Comparison of ENCODE assay signal across 16 cellular contexts in genomic region chr2:130765464-130765863, GRCh38. TPM values are rescaled to one million over a fixed set of nuclear protein-coding genes. Genes with fewer than 3 reads are reported as not detected.
DNase-seq lines count a peak whose midpoint lies in the region; ATAC-seq and TF ChIP-seq lines count a peak whose summit lies in the region.
"Had no signal": no experiment of that assay in that cellular context is flagged by ENCODE, and none has a peak within 500 bp of the region (broad histone marks: within the 10 kb centered on the region; RNA-seq: fewer than 3 reads in every experiment).

No MANE protein-coding gene starts in this region.

- H4K20me1 ChIP-seq in osteoblast (ENCODE audit: insufficient read depth, low read length) (no peaks in the 10 kb centered on the region), PC-3 (ENCODE audit: low read length) (no peaks in the 10 kb centered on the region)

- H3K27ac ChIP-seq in heart left ventricle (no peak overlapping the region), esophagus muscularis mucosa (replicated peaks in 1 of 4) (no peak overlapping the region), osteoblast (ENCODE audit: low read depth, low read length) (no peak overlapping the region), PC-3 (ENCODE audit: low read length) (no peak overlapping the region)
- H3K27ac ChIP-seq: 22Rv1, A549, C4-2B had no signal

- no peak overlapping the region for H2AFZ ChIP-seq in osteoblast (ENCODE audit: low read length)
- no peak overlapping the region for H2AFZ ChIP-seq in PC-3 (ENCODE audit: low read length)

- intact Hi-C loops in cardiac septum (cut with DNase I) = no loop called here
- intact Hi-C loops in heart left ventricle (cut with DNase I) = no loop called here
- intact Hi-C loops in esophagus muscularis mucosa (cut with DNase I) = no loop called here
- intact Hi-C loops in PC-3 (cut with micrococcal nuclease) = no loop called here

- TF ChIP-seq CTCF in heart left ventricle (IDR thresholded peaks at IDR 0.05) (no peak), esophagus muscularis mucosa (IDR thresholded peaks at IDR 0.05) (no peak), osteoblast (IDR thresholded peaks at IDR 0.05; ENCODE audit: extremely low read depth, low read depth, low read length) (no peak), PC-3 (conservative IDR thresholded peaks at IDR 0.05; ENCODE audit: low read depth, low read length) (no peak)

- H3K9ac ChIP-seq in PC-3 (ENCODE audit: low read length) = no peak overlapping the region

- BruUV-seq in PC-3 (replicated peaks; lab: Mats Ljungman, UMichigan) = no TSS peak

- no peaks in the 10 kb centered on the region for H3K9me3 ChIP-seq in heart left ventricle
- H3K9me3 ChIP-seq in esophagus muscularis mucosa = no peaks in the 10 kb centered on the region
- H3K9me3 ChIP-seq in osteoblast (ENCODE audit: low read depth, low read length) = no peaks in the 10 kb centered on the region
- H3K9me3 ChIP-seq in PC-3 (ENCODE audit: low read length) = no peaks in the 10 kb centered on the region
- H3K9me3 ChIP-seq: A549, Caco-2, HAP-1 had no signal

- ATAC-seq in heart left ventricle (no peak), GM18870 (IDR thresholded peaks at IDR 0.05; ENCODE audit: unreplicated experiment) (no peak), PC-3 (no peak)
- ATAC-seq: A549 had no signal

- no peaks in the 10 kb centered on the region for H3K79me2 ChIP-seq in osteoblast (ENCODE audit: insufficient read depth, low read length)
- no peaks in the 10 kb centered on the region for H3K79me2 ChIP-seq in PC-3 (ENCODE audit: low read length)

- H3K4me2 ChIP-seq in osteoblast (ENCODE audit: insufficient read depth, low read length) (no peak overlapping the region), PC-3 (ENCODE audit: low read length) (no peak overlapping the region)
- H3K4me2 ChIP-seq: A549 had no signal

- no peak for TF ChIP-seq EP300 in esophagus muscularis mucosa (IDR thresholded peaks at IDR 0.05)

- H3F3A ChIP-seq in PC-3 (ENCODE audit: low read length, unreplicated experiment) = no peaks in the 10 kb centered on the region

- no peaks in the 10 kb centered on the region for H3K36me3 ChIP-seq in heart left ventricle
- H3K36me3 ChIP-seq in esophagus muscularis mucosa = no peaks in the 10 kb centered on the region
- no peaks in the 10 kb centered on the region for H3K36me3 ChIP-seq in osteoblast (ENCODE audit: insufficient read depth, low read length)
- H3K36me3 ChIP-seq in PC-3 (ENCODE audit: low read depth, low read length) = no peaks in the 10 kb centered on the region
- H3K36me3 ChIP-seq: HAP-1 had no signal

- 80 to 81% (median 81%) methylated on average over 6 of the region's 6 CpGs for WGBS in heart left ventricle, 4 donors
- 83% methylated on average over 6 of the region's 6 CpGs for WGBS in esophagus muscularis mucosa

- DNase-seq in cardiac septum (ENCODE audit: low spot score) (peak; percentile 68), heart left ventricle (no peak), esophagus muscularis mucosa (ENCODE audit: extremely low spot score) (peak; percentile 72), osteoblast (ENCODE audit: insufficient read length, low spot score, missing footprints) (peak; percentile 41), PC-3 (no peak), GM03348 (ENCODE audit: low spot score) (no peak)
- DNase-seq: AML-193; Caco-2; CD4-positive, alpha-beta T cell had no signal

- H3K4me1 ChIP-seq in heart left ventricle (no peaks in the 10 kb centered on the region), esophagus muscularis mucosa (no peaks in the 10 kb centered on the region), osteoblast (ENCODE audit: insufficient read depth, low read length) (no peaks in the 10 kb centered on the region), PC-3 (ENCODE audit: insufficient read depth, low read length) (no peaks in the 10 kb centered on the region)
- H3K4me1 ChIP-seq: A549, Caco-2, HAP-1 had no signal

- H3K9me2 ChIP-seq in PC-3 (replicated peaks; ENCODE audit: low read length) = no peaks in the 10 kb centered on the region

- H3K4me3 ChIP-seq in heart left ventricle (no peak overlapping the region), esophagus muscularis mucosa (no peak overlapping the region), osteoblast (ENCODE audit: insufficient read depth, low read length) (no peak overlapping the region), PC-3 (ENCODE audit: low read length) (no peak overlapping the region)
- H3K4me3 ChIP-seq: A549, HAP-1 had no signal

- CTCF ChIA-PET in PC-3 (lab: Charles Lee) = no interaction called here

- POLR2A ChIA-PET in PC-3 (lab: Charles Lee; ENCODE audit: unreplicated experiment) = no interaction called here

- H3K27me3 ChIP-seq in heart left ventricle (peaks cover 0 to 49% (median 4%) of the 10 kb centered on the region in 9 donors), esophagus muscularis mucosa (peaks cover 0 to 50% (median 0%) of the 10 kb centered on the region in 4 donors), osteoblast (ENCODE audit: insufficient read depth, low read length) (no peaks in the 10 kb centered on the region), PC-3 (ENCODE audit: low read length) (peaks cover 69% of the 10 kb centered on the region)

- TF ChIP-seq POLR2A in heart left ventricle (IDR thresholded peaks at IDR 0.05) (no peak), esophagus muscularis mucosa (IDR thresholded peaks at IDR 0.05; ENCODE audit: low read depth) (no peak)

RNA-seq across cellular contexts. Expression of gene AMER3, which starts 10.1 kb away (rescaled TPM):
- total RNA-seq in cardiac septum (not detected), heart left ventricle (not detected), esophagus muscularis mucosa (under 1 TPM in 1 of 4 donors, not detected in 3; 0.06 TPM), osteoblast (not detected in 2 replicates), PC-3 (2014; rRNA removed) (not detected in 2 replicates)
- not detected for polyA plus RNA-seq in heart left ventricle
- total RNA-seq: CD4-positive, alpha-beta T cell; H4 had no signal
- polyA plus RNA-seq: A549, BJ had no signal

RNA-seq across cellular contexts. Expression of gene GPR148, which starts 36.6 kb away (rescaled TPM):
- total RNA-seq in cardiac septum (not detected), heart left ventricle (not detected), esophagus muscularis mucosa (not detected), osteoblast (not detected in 2 replicates), PC-3 (2014; rRNA removed) (not detected in 2 replicates)
- not detected for polyA plus RNA-seq in heart left ventricle
- total RNA-seq: Caco-2; CD4-positive, alpha-beta T cell; H4 had no signal
- polyA plus RNA-seq: A549, BJ had no signal

Comparison
In these comparisons a context has a peak if more than half of its experiments do, and no peak if none do; other contexts are left out.
1. DNase-seq: peak in cardiac septum (single experiment), esophagus muscularis mucosa (single experiment) and osteoblast (single experiment); none in heart left ventricle (0 of 5), PC-3 (single experiment) and GM03348 (single experiment).